In the genomic region with DNA sequence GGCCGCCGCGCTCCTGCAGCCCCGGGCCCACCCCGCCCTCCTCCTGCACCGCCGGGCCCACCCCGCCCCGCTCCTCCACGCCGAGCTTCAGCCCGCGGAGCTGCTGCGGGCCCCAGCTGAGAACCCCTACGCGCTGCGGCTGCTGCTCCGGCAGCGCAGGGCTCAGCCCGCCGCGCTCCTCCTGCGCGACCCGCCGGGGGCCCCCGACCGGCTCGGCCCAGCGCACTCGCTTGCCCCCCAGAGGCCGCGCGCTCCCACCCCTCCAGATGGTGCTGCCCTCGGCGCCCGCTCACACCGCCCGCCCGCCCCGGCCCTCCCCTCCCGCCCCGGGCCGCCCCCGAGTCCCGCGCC, we compare ENCODE assay signal across 8 cellular contexts. TPM values are rescaled to one million over a fixed set of nuclear protein-coding genes. Genes with fewer than 3 reads are reported as not detected.
DNase-seq lines count a peak whose midpoint lies in the region; ATAC-seq and TF ChIP-seq lines count a peak whose summit lies in the region.

No MANE protein-coding gene starts in this region.

- peak overlapping the region; percentile 97 for H3K4me3 Mint-ChIP-seq in stimulated activated effector memory CD8-positive, alpha-beta T cell treated with anti-CD3 and anti-CD28 coated beads, Interleukin-12 subunit alpha, Interleukin-12 subunit beta, amount 100 ng/mL, for 72 hours

- DNase-seq in SIG-M5 treated with dmso at 0.1 percent for 504 hours (lab: John Stamatoyannopoulos, UW; ENCODE audit: unreplicated experiment): peak; percentile 55
- no peak for DNase-seq in SIG-M5 (lab: John Stamatoyannopoulos, UW)
- DNase-seq in RPMI7951 (ENCODE audit: low read depth): peak; percentile 46
- no peak for DNase-seq in fibroblast of the aortic adventitia (ENCODE audit: low read depth)
- DNase-seq in stimulated activated effector memory CD8-positive, alpha-beta T cell treated with anti-CD3 and anti-CD28 coated beads, Interleukin-12 subunit alpha, Interleukin-12 subunit beta, amount 100 ng/mL, for 72 hours (ENCODE audit: low spot score in 2 of 2): no peak
- DNase-seq in HT-29 (ENCODE audit: low spot score): no peak
- no peak for DNase-seq in mesenteric fat pad (ENCODE audit: low spot score)

- TF ChIP-seq CTCF in fibroblast of the aortic adventitia (IDR thresholded peaks at IDR 0.05; ENCODE audit: insufficient read depth, low read length): no peak

- peak overlapping the region; percentile 68 for H3K4me3 ChIP-seq in fibroblast of the aortic adventitia (ENCODE audit: low read depth, low read length)

- ATAC-seq in HG02840 (IDR thresholded peaks at IDR 0.05; ENCODE audit: low FRiP score, unreplicated experiment): peak; percentile 27
- ATAC-seq in stimulated activated effector memory CD8-positive, alpha-beta T cell treated with anti-CD3 and anti-CD28 coated beads, Interleukin-12 subunit alpha, Interleukin-12 subunit beta, amount 100 ng/mL, for 72 hours: peak; percentile 48

- H3K27ac Mint-ChIP-seq in stimulated activated effector memory CD8-positive, alpha-beta T cell treated with anti-CD3 and anti-CD28 coated beads, Interleukin-12 subunit alpha, Interleukin-12 subunit beta, amount 100 ng/mL, for 72 hours: peak overlapping the region; percentile 95

- H3K9me3 Mint-ChIP-seq in stimulated activated effector memory CD8-positive, alpha-beta T cell treated with anti-CD3 and anti-CD28 coated beads, Interleukin-12 subunit alpha, Interleukin-12 subunit beta, amount 100 ng/mL, for 72 hours: no peaks in the 10 kb centered on the region

- H3K4me1 Mint-ChIP-seq in stimulated activated effector memory CD8-positive, alpha-beta T cell treated with anti-CD3 and anti-CD28 coated beads, Interleukin-12 subunit alpha, Interleukin-12 subunit beta, amount 100 ng/mL, for 72 hours: peaks cover 40% of the 10 kb centered on the region

- peaks cover 29% of the 10 kb centered on the region for H3K36me3 Mint-ChIP-seq in stimulated activated effector memory CD8-positive, alpha-beta T cell treated with anti-CD3 and anti-CD28 coated beads, Interleukin-12 subunit alpha, Interleukin-12 subunit beta, amount 100 ng/mL, for 72 hours

RNA-seq across cellular contexts. Expression of gene TNK2, which starts 0.9 kb away (rescaled TPM):
- total RNA-seq in RPMI7951 (2014; rRNA removed; shearing (Covaris generic)): 7.1 and 8.7 TPM in 2 replicates
- 7.1 and 10.8 TPM in 2 replicates for total RNA-seq in fibroblast of the aortic adventitia (ENCODE audit: low replicate concordance)
- 172 and 212 TPM in 2 replicates for total RNA-seq in HT-29 (2014; rRNA removed; shearing (Covaris generic))
- total RNA-seq in mesenteric fat pad: 40.5 TPM

Comparison
In these comparisons a context has a peak if more than half of its experiments do, and no peak if none do; other contexts are left out.
1. DNase-seq: peak in SIG-M5 treated with dmso at 0.1 percent for 504 hours (single experiment) and RPMI7951 (single experiment); none in SIG-M5 (single experiment), fibroblast of the aortic adventitia (single experiment), stimulated activated effector memory CD8-positive, alpha-beta T cell treated with anti-CD3 and anti-CD28 coated beads, Interleukin-12 subunit alpha, Interleukin-12 subunit beta, amount 100 ng/mL, for 72 hours (0 of 2), HT-29 (single experiment) and mesenteric fat pad (single experiment).